ENCODE assay signal across 15 cellular contexts in genomic region chr11:28808771-28809170, GRCh38.
DNase-seq lines count a peak whose midpoint lies in the region; ATAC-seq, FAIRE-seq and TF ChIP-seq lines count a peak whose summit lies in the region.
"Had no signal": no experiment of that assay in that cellular context is flagged by ENCODE, and none has a peak within 500 bp of the region (broad histone marks: within the 10 kb centered on the region; RNA-seq: fewer than 3 reads in every experiment).

No MANE protein-coding gene starts in this region.

- H2BK15ac ChIP-seq in H1 (ENCODE audit: low read length), result no peak overlapping the region

- no peak overlapping the region for H4K5ac ChIP-seq in H1 (ENCODE audit: insufficient read length, low read depth, low read length)

- H3K9ac ChIP-seq in H1 (replicated peaks in 1 of 4; ENCODE audit: extremely low read depth in 1 of 4, low read depth in 3 of 4, low read length in 3 of 4), result no peak overlapping the region

- peak; percentile 32 for DNase-seq in A673 (ENCODE audit: low spot score)
- DNase-seq in DMS53 treated with DMSO at 0.1 percent for 48 hours (lab: John Stamatoyannopoulos, UW; ENCODE audit: unreplicated experiment), result peak; percentile 30
- peak; percentile 51 for DNase-seq in NCI-H146 treated with DMSO at 0.1 percent for 48 hours (lab: John Stamatoyannopoulos, UW; ENCODE audit: unreplicated experiment)
- DNase-seq in H1 (ENCODE audit: low read depth in 1 of 2, low spot score in 2 of 2), result no peak
- no peak for DNase-seq in central memory CD4-positive, alpha-beta T cell
- DNase-seq in glomerular visceral epithelial cell (ENCODE audit: extremely low spot score), result no peak
- no peak for DNase-seq in Kasumi-1 (lab: John Stamatoyannopoulos, UW)
- DNase-seq: CD4-positive, alpha-beta T cell; H7; NCI-H1436 treated with DMSO at 0.1 percent for 48 hours; NCI-H446 treated with DMSO at 0.1 percent for 48 hours; NCI-H82; T-helper 1 cell had no signal

- no peak for TF ChIP-seq CTCF in A673 (conservative IDR thresholded peaks at IDR 0.05; ENCODE audit: low read depth, low read length)
- TF ChIP-seq CTCF in H1 (IDR thresholded peaks at IDR 0.05; ENCODE audit: control extremely low read depth in 1 of 3, insufficient read depth in 1 of 3, low read depth in 1 of 3, low read length in 3 of 3), result no peak

- no peak overlapping the region for H2AK5ac ChIP-seq in H1 (ENCODE audit: low read depth, low read length)

- H4K91ac ChIP-seq in H1 (replicated peaks; ENCODE audit: insufficient read length, low read length), result no peak overlapping the region

- no peak overlapping the region for H3K14ac ChIP-seq in H1 (ENCODE audit: insufficient read length)

- H3K27me3 ChIP-seq in A673 (replicated peaks; ENCODE audit: insufficient read depth, low read depth, low read length, poor library complexity) (no peaks in the 10 kb centered on the region), H1 (replicated peaks in 1 of 4; ENCODE audit: control insufficient read depth in 3 of 4, extremely low read depth in 1 of 4, insufficient read depth in 3 of 4, low read length in 3 of 4) (no peaks in the 10 kb centered on the region)
- H3K27me3 ChIP-seq: SJSA1 had no signal

- no peak overlapping the region for H4K8ac ChIP-seq in H1 (ENCODE audit: extremely low read depth, insufficient read depth, low read length)

- H3K36me3 ChIP-seq in A673 (ENCODE audit: insufficient read depth, low read length, poor library complexity, severe bottlenecking) (no peaks in the 10 kb centered on the region), H1 (ENCODE audit: control insufficient read depth in 2 of 4, insufficient read depth in 4 of 4, low read length in 3 of 4) (no peaks in the 10 kb centered on the region)
- H3K36me3 ChIP-seq: SJSA1 had no signal

- intact Hi-C loops in A673 (cut with micrococcal nuclease; ENCODE audit: unreplicated experiment), result no loop called here

- TF ChIP-seq EP300 in H1 (IDR thresholded peaks at IDR 0.05; ENCODE audit: borderline replicate concordance in 1 of 2, low read depth in 2 of 2, low read length in 2 of 2), result no peak

- 0 out of 2 replicates have a peak overlapping the region, but pooled peaks have one; percentile 31 for H2AFZ ChIP-seq in H1 (ENCODE audit: low read length)

- BruUV-seq in A673 (replicated peaks; lab: Mats Ljungman, UMichigan), result no TSS peak

- ATAC-seq in HG03108 (IDR thresholded peaks at IDR 0.05; ENCODE audit: unreplicated experiment), result no peak

- H3K4me1 ChIP-seq in A673 (ENCODE audit: insufficient read depth, low read length, poor library complexity, severe bottlenecking), result no peaks in the 10 kb centered on the region
- peaks cover 0 to 4% (median 1%) of the 10 kb centered on the region in 4 experiments; a peak in 1 of 7 replicates for H3K4me1 ChIP-seq in H1 (replicated peaks in 1 of 4; ENCODE audit: control insufficient read depth in 3 of 4, insufficient read depth in 4 of 4, low read length in 3 of 4)

- H3K9me3 ChIP-seq in A673 (ENCODE audit: low read depth, low read length, poor library complexity, severe bottlenecking) (no peaks in the 10 kb centered on the region), H1 (ENCODE audit: insufficient read depth in 2 of 2, low read depth in 1 of 2, low read length in 1 of 2) (no peaks in the 10 kb centered on the region)
- H3K9me3 ChIP-seq: SJSA1 had no signal

- no peaks in the 10 kb centered on the region for H3K79me2 ChIP-seq in H1 (ENCODE audit: control insufficient read depth in 1 of 2, insufficient read depth in 2 of 2, low read length in 2 of 2)

- no peak for TF ChIP-seq RAD21 in H1 (IDR thresholded peaks at IDR 0.05 in 1 of 2, conservative IDR thresholded peaks at IDR 0.05 in 1 of 2; ENCODE audit: low read depth in 2 of 2, low read length in 2 of 2)

- H3K27ac ChIP-seq in A673 (ENCODE audit: low read depth, low read length, poor library complexity, severe bottlenecking) (no peak overlapping the region), H1 (ENCODE audit: low read depth, low read length) (no peak overlapping the region)
- H3K27ac ChIP-seq: SJSA1 had no signal

- CTCF ChIA-PET in A673 (lab: Charles Lee) (no interaction called here), H1 (lab: Charles Lee; ENCODE audit: partially characterized antibody) (no interaction called here)

- no peak for FAIRE-seq in H1 (lab: Jason Lieb, UNC)

- H3K23ac ChIP-seq in H1 (ENCODE audit: insufficient read length), result no peak overlapping the region

- no peak overlapping the region for H2BK120ac ChIP-seq in H1 (replicated peaks; ENCODE audit: low read depth, low read length)

- no peak overlapping the region for H3K4ac ChIP-seq in H1 (replicated peaks; ENCODE audit: insufficient read length, low read depth, low read length)

- no peak overlapping the region for H3K18ac ChIP-seq in H1 (ENCODE audit: extremely low read depth, low read length)

- POLR2A ChIA-PET in A673 (lab: Charles Lee; ENCODE audit: low non-redundant PET) (no interaction called here), H1 (lab: Charles Lee; ENCODE audit: partially characterized antibody) (no interaction called here)

- no peak overlapping the region for H2BK20ac ChIP-seq in H1 (ENCODE audit: low read length)

- H3K56ac ChIP-seq in H1 (replicated peaks; ENCODE audit: insufficient read length, low read depth, low read length), result no peak overlapping the region

- H3K4me2 ChIP-seq in H1 (ENCODE audit: insufficient read depth in 1 of 2, low read depth in 2 of 2, low read length in 2 of 2), result no peak overlapping the region

- H4K20me1 ChIP-seq in H1 (replicated peaks in 1 of 2; ENCODE audit: control insufficient read depth in 1 of 2, insufficient read depth in 2 of 2, low read length in 2 of 2), result no peaks in the 10 kb centered on the region

- H3K23me2 ChIP-seq in H1 (ENCODE audit: low read depth, low read length), result no peaks in the 10 kb centered on the region

- H3K4me3 ChIP-seq in A673 (ENCODE audit: low read depth, low read length, poor library complexity, severe bottlenecking) (no peak overlapping the region), H1 (ENCODE audit: extremely low read depth in 1 of 4, insufficient read depth in 2 of 4, low read depth in 3 of 4, low read length in 4 of 4) (no peak overlapping the region)
- H3K4me3 ChIP-seq: SJSA1 had no signal

- no peaks in the 10 kb centered on the region for H3K79me1 ChIP-seq in H1 (ENCODE audit: low read depth, low read length)

- H2BK12ac ChIP-seq in H1 (ENCODE audit: low read depth, low read length), result no peak overlapping the region

- no peak for TF ChIP-seq POLR2A in H1 (IDR thresholded peaks at IDR 0.05; ENCODE audit: control extremely low read depth in 1 of 2, low read depth in 2 of 2, low read length in 2 of 2)

- no peak overlapping the region for H2BK5ac ChIP-seq in H1 (ENCODE audit: low read depth, low read length)

TF ChIP-seq in H1, 55 proteins besides CTCF, POLR2A, EP300 and RAD21:
- TF ChIP-seq SP2 (IDR thresholded peaks at IDR 0.05; ENCODE audit: low read length) (no peak), SAP30 (IDR thresholded peaks at IDR 0.05; ENCODE audit: insufficient read depth, insufficient replicate concordance, low read length) (no peak), EGR1 (IDR thresholded peaks at IDR 0.05; ENCODE audit: borderline replicate concordance, low read depth, low read length) (no peak), SUZ12 (IDR thresholded peaks at IDR 0.05; ENCODE audit: low read length) (no peak), TAF1 (IDR thresholded peaks at IDR 0.05; ENCODE audit: low read depth, low read length) (no peak), PHF8 (conservative IDR thresholded peaks at IDR 0.05; ENCODE audit: low read depth, low read length) (no peak), FOSL1 (IDR thresholded peaks at IDR 0.05; ENCODE audit: insufficient read depth, low read depth, low read length) (no peak), NRF1 (IDR thresholded peaks at IDR 0.05; ENCODE audit: low read depth, low read length) (no peak), JUND (IDR thresholded peaks at IDR 0.05; ENCODE audit: low read length) (no peak), KDM5A (IDR thresholded peaks at IDR 0.05; ENCODE audit: low read length) (no peak), ATF2 (IDR thresholded peaks at IDR 0.05; ENCODE audit: low read length) (no peak), MAFK (IDR thresholded peaks at IDR 0.05; ENCODE audit: low read depth, low read length) (no peak), HDAC2 (IDR thresholded peaks at IDR 0.05; ENCODE audit: borderline replicate concordance in 1 of 2, low read depth in 2 of 2, low read length in 2 of 2) (no peak), RFX5 (IDR thresholded peaks at IDR 0.05; ENCODE audit: borderline replicate concordance, low read depth, low read length) (no peak), GTF2F1 (IDR thresholded peaks at IDR 0.05; ENCODE audit: borderline replicate concordance, low read depth, low read length) (no peak), TCF12 (IDR thresholded peaks at IDR 0.05; ENCODE audit: low read depth, low read length) (no peak), CBX5 (IDR thresholded peaks at IDR 0.05; ENCODE audit: low read depth, low read length) (no peak)

Comparison
In these comparisons a context has a peak if more than half of its experiments do, and no peak if none do; other contexts are left out.
1. DNase-seq: peak in A673 (single experiment), DMS53 treated with DMSO at 0.1 percent for 48 hours (single experiment) and NCI-H146 treated with DMSO at 0.1 percent for 48 hours (single experiment); none in H1 (0 of 2), central memory CD4-positive, alpha-beta T cell (single experiment), glomerular visceral epithelial cell (single experiment) and Kasumi-1 (0 of 2).